ENCODE assay signal across 8 cellular contexts in the genomic region with DNA sequence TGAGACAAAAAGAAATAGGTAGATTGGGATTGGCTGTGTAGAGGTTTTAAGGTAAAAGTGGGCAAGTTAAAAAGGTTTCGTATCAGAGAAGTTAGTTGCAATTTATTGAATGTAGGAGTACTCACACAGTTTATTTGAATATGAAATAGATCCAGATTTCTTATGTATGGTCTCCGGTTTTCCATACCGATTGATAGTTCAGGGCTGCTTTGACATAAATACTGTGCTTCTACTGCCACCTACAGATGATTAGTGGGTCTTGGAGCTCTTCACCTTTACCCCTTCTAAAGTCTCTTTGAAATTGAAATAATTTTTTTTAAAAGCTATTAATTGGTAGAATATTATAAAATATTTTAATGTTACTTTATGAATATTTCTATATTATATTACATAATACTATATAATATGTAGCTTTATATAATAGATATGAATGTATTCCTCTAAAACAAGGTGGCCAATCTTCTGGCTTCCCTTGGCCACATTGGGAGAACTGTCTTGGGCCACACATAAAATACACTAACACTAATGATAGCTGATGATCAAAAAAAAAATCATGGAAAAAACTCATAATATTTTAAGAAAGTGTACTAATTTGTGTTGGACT. TPM values are rescaled to one million over a fixed set of nuclear protein-coding genes. Genes with fewer than 3 reads are reported as not detected.
DNase-seq lines count a peak whose midpoint lies in the region; ATAC-seq and TF ChIP-seq lines count a peak whose summit lies in the region.

No MANE protein-coding gene starts in this region.

- peak overlapping the region; percentile 86 for H3K27ac Mint-ChIP-seq in activated naive CD4-positive, alpha-beta T cell treated with anti-CD3 and anti-CD28 coated beads for 36 hours

- CTCF ChIA-PET in activated naive CD4-positive, alpha-beta T cell treated with anti-CD3 and anti-CD28 coated beads for 36 hours (lab: Charles Lee) = interaction anchor here (0.6 to 11.9 kb wide), 46 partner anchors 9 to 845 kb away, joined by 3 to 302 read pairs (median 4); a partner anchor contains a TSS

- peak; percentile 76 for TF ChIP-seq RAD21 in neural cell (conservative IDR thresholded peaks at IDR 0.05)

- no peak overlapping the region for H3K4me3 ChIP-seq in KMS-11 (IDR thresholded peaks at IDR 0.05; ENCODE audit: insufficient read depth, low read depth, low read length)
- no peak overlapping the region for H3K4me3 ChIP-seq in neural cell (ENCODE audit: low read length)

- no peaks in the 10 kb centered on the region for H3K27me3 Mint-ChIP-seq in activated naive CD4-positive, alpha-beta T cell treated with anti-CD3 and anti-CD28 coated beads for 36 hours (ENCODE audit: low read depth)

- H3K27ac ChIP-seq in KMS-11 (no peak overlapping the region), neural cell (ENCODE audit: low read length) (no peak overlapping the region)

- no peaks in the 10 kb centered on the region for H3K4me1 ChIP-seq in KMS-11 (ENCODE audit: low read depth, poor library complexity, severe bottlenecking)

- no peak overlapping the region for H2AFZ ChIP-seq in KMS-11 (ENCODE audit: low read depth)
- H2AFZ ChIP-seq in neural cell (ENCODE audit: low read depth, low read length) = no peak overlapping the region

- H3K9me2 ChIP-seq in neural cell (ENCODE audit: insufficient read depth, low read length) = no peaks in the 10 kb centered on the region

- H3K4me2 ChIP-seq in KMS-11 (no peak overlapping the region), neural cell (ENCODE audit: low read length) (no peak overlapping the region)

- no peaks in the 10 kb centered on the region for H3F3A ChIP-seq in neural cell (ENCODE audit: insufficient read depth, low read length, poor library complexity, severe bottlenecking)

- H3K27me3 ChIP-seq in KMS-11 (ENCODE audit: insufficient read depth, low read depth) = no peaks in the 10 kb centered on the region
- no peaks in the 10 kb centered on the region for H3K27me3 ChIP-seq in neural cell (ENCODE audit: insufficient read depth, low read depth, low read length)

- H3K9me3 Mint-ChIP-seq in activated naive CD4-positive, alpha-beta T cell treated with anti-CD3 and anti-CD28 coated beads for 36 hours = no peaks in the 10 kb centered on the region

- intact Hi-C loops in activated naive CD4-positive, alpha-beta T cell treated with anti-CD3 and anti-CD28 coated beads for 36 hours (cut with micrococcal nuclease) = loop anchor here (1.0 to 5.0 kb wide), 9 partner anchors 52 to 604 kb away; no protein-coding TSS in a partner anchor

- H3K36me3 Mint-ChIP-seq in activated naive CD4-positive, alpha-beta T cell treated with anti-CD3 and anti-CD28 coated beads for 36 hours (ENCODE audit: low read depth) = peaks cover 7% of the 10 kb centered on the region

- DNase-seq in activated naive CD4-positive, alpha-beta T cell treated with anti-CD3 and anti-CD28 coated beads for 36 hours = no peak
- DNase-seq in activated naive CD4-positive, alpha-beta T cell (lab: John Stamatoyannopoulos, UW) = no peak
- DNase-seq in SK-N-DZ (ENCODE audit: low spot score) (peak; percentile 25), erythroblast (lab: John Stamatoyannopoulos, UW) (peak; percentile 67 to 80)

- TF ChIP-seq CTCF in KMS-11 (conservative IDR thresholded peaks at IDR 0.05; ENCODE audit: low read depth, low read length) (peak; percentile 41), neural cell (IDR thresholded peaks at IDR 0.05; ENCODE audit: poor library complexity, severe bottlenecking) (peak; percentile 68)

- H3K79me2 ChIP-seq in KMS-11 (ENCODE audit: insufficient read depth, low read depth) (no peaks in the 10 kb centered on the region), neural cell (replicated peaks; ENCODE audit: insufficient read depth, low read length) (no peaks in the 10 kb centered on the region)

- no peak overlapping the region for H3K9ac ChIP-seq in KMS-11
- H3K9ac ChIP-seq in neural cell (ENCODE audit: low read length) = no peak overlapping the region

- no peaks in the 10 kb centered on the region for H3K36me3 ChIP-seq in KMS-11 (ENCODE audit: insufficient read depth)
- no peaks in the 10 kb centered on the region for H3K36me3 ChIP-seq in neural cell (ENCODE audit: insufficient read depth, low read length)

- H3K4me1 Mint-ChIP-seq in activated naive CD4-positive, alpha-beta T cell treated with anti-CD3 and anti-CD28 coated beads for 36 hours (ENCODE audit: low read depth) = peaks cover 62% of the 10 kb centered on the region

- no peaks in the 10 kb centered on the region for H3K9me3 ChIP-seq in neural cell (ENCODE audit: low read length)

- TF ChIP-seq POLR2A in erythroblast (IDR thresholded peaks at IDR 0.05; ENCODE audit: low read length) = no peak

- ATAC-seq in HG02588 (IDR thresholded peaks at IDR 0.05; ENCODE audit: unreplicated experiment) (no peak), HG02970 (IDR thresholded peaks at IDR 0.05; ENCODE audit: low FRiP score, unreplicated experiment) (no peak)

- H3K4me3 Mint-ChIP-seq in activated naive CD4-positive, alpha-beta T cell treated with anti-CD3 and anti-CD28 coated beads for 36 hours = no peak overlapping the region

- H4K20me1 ChIP-seq in KMS-11 (ENCODE audit: insufficient read depth) = no peaks in the 10 kb centered on the region
- no peaks in the 10 kb centered on the region for H4K20me1 ChIP-seq in neural cell (ENCODE audit: insufficient read depth)

- no peak for TF ChIP-seq EP300 in neural cell (conservative IDR thresholded peaks at IDR 0.05; ENCODE audit: poor library complexity, severe bottlenecking)

TF ChIP-seq in neural cell, 6 proteins besides CTCF, POLR2A, EP300 and RAD21:
- TF ChIP-seq, protein P1, sequence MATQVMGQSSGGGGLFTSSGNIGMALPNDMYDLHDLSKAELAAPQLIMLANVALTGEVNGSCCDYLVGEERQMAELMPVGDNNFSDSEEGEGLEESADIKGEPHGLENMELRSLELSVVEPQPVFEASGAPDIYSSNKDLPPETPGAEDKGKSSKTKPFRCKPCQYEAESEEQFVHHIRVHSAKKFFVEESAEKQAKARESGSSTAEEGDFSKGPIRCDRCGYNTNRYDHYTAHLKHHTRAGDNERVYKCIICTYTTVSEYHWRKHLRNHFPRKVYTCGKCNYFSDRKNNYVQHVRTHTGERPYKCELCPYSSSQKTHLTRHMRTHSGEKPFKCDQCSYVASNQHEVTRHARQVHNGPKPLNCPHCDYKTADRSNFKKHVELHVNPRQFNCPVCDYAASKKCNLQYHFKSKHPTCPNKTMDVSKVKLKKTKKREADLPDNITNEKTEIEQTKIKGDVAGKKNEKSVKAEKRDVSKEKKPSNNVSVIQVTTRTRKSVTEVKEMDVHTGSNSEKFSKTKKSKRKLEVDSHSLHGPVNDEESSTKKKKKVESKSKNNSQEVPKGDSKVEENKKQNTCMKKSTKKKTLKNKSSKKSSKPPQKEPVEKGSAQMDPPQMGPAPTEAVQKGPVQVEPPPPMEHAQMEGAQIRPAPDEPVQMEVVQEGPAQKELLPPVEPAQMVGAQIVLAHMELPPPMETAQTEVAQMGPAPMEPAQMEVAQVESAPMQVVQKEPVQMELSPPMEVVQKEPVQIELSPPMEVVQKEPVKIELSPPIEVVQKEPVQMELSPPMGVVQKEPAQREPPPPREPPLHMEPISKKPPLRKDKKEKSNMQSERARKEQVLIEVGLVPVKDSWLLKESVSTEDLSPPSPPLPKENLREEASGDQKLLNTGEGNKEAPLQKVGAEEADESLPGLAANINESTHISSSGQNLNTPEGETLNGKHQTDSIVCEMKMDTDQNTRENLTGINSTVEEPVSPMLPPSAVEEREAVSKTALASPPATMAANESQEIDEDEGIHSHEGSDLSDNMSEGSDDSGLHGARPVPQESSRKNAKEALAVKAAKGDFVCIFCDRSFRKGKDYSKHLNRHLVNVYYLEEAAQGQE (IDR thresholded peaks at IDR 0.05; ENCODE audit: borderline replicate concordance) = no peak
- TF ChIP-seq SMC3 (conservative IDR thresholded peaks at IDR 0.05; ENCODE audit: poor library complexity) = peak; percentile 66
- TF ChIP-seq MXI1 (conservative IDR thresholded peaks at IDR 0.05; ENCODE audit: poor library complexity, severe bottlenecking) = no peak

RNA-seq across cellular contexts. Expression of a gene that starts 7.7 kb away (rescaled TPM):
- total RNA-seq in activated naive CD4-positive, alpha-beta T cell treated with anti-CD3 and anti-CD28 coated beads for 36 hours = 1 to 10 TPM; 2.4 TPM
- polyA plus RNA-seq in SK-N-DZ (2014; cell fraction: cytosol; rRNA removed) = not detected in 2 replicates
- not detected in 2 replicates for polyA plus RNA-seq in SK-N-DZ (2014; cell fraction: nucleus; rRNA removed)
- polyA plus RNA-seq in neural cell = not detected in 2 replicates
- polyA minus RNA-seq in neural cell = not detected in 2 replicates

RNA-seq across cellular contexts. Expression of a gene that starts 41.3 kb away (rescaled TPM):
- total RNA-seq in activated naive CD4-positive, alpha-beta T cell treated with anti-CD3 and anti-CD28 coated beads for 36 hours = 10 to 100 TPM; 37.4 to 38.8 TPM
- not detected in 2 replicates for polyA plus RNA-seq in SK-N-DZ (2014; cell fraction: cytosol; rRNA removed)
- not detected in 2 replicates for polyA plus RNA-seq in SK-N-DZ (2014; cell fraction: nucleus; rRNA removed)
- polyA plus RNA-seq in neural cell = not detected in 2 replicates
- polyA minus RNA-seq in neural cell = not detected in 2 replicates

Comparison
In these comparisons a context has a peak if more than half of its experiments do, and no peak if none do; other contexts are left out.
1. DNase-seq: peak in SK-N-DZ (single experiment) and erythroblast (2 of 2); none in activated naive CD4-positive, alpha-beta T cell treated with anti-CD3 and anti-CD28 coated beads for 36 hours (single experiment) and activated naive CD4-positive, alpha-beta T cell (0 of 4).